In genomic region chr11:100808904-100809491, GRCh38 we compare ENCODE assay signal across 1 cellular context.
A peak's percentile ranks its signal among the peaks of the same experiment; 100 is the strongest.
TF ChIP-seq lines count a peak whose summit lies in the region.

No MANE protein-coding gene starts in this region.

TF ChIP-seq in K562, 482 proteins besides CTCF, POLR2A, EP300 and RAD21 (continued from another document and continues in another):
- TF ChIP-seq ATF3 (IDR thresholded peaks at IDR 0.05) (peak; percentile 88), ATF3 (CRISPR knock-in tag; conservative IDR thresholded peaks at IDR 0.05) (no peak), ATF7 (IDR thresholded peaks at IDR 0.05) (peak; percentile 43; the same call in 1 of the 2 replicates), ESRRB (CRISPR knock-in tag; IDR thresholded peaks at IDR 0.05; ENCODE audit: borderline replicate concordance) (no peak), IRF9 (tag; IDR thresholded peaks at IDR 0.05) (no peak), SREBF1 (IDR thresholded peaks at IDR 0.05; ENCODE audit: borderline replicate concordance, low read depth, low read length) (no peak), ETS1 (conservative IDR thresholded peaks at IDR 0.05; ENCODE audit: control insufficient read depth, low read depth, low read length) (no peak), NCOA6 (IDR thresholded peaks at IDR 0.05) (no peak), RNF219 (CRISPR knock-in tag; IDR thresholded peaks at IDR 0.05) (no peak), ZNF274 (IDR thresholded peaks at IDR 0.05; ENCODE audit: borderline replicate concordance, low read depth, low read length) (no peak; the same call in 1 of the 2 replicates), POLR2AphosphoS5 (IDR thresholded peaks at IDR 0.05; ENCODE audit: control insufficient read depth, insufficient read depth, low read depth, low read length) (peak; percentile 85), ZNF644 (tag; IDR thresholded peaks at IDR 0.05; ENCODE audit: low read depth) (no peak), CTBP1 (IDR thresholded peaks at IDR 0.05; ENCODE audit: borderline replicate concordance) (peak; percentile 54; the same call in 1 of the 2 replicates), ATF2 (CRISPR knock-in tag; IDR thresholded peaks at IDR 0.05) (no peak), PRDM10 (IDR thresholded peaks at IDR 0.05; ENCODE audit: partially characterized antibody) (peak; percentile 78), ZNF165 (CRISPR knock-in tag; IDR thresholded peaks at IDR 0.05; ENCODE audit: borderline replicate concordance) (no peak), CSDE1 (IDR thresholded peaks at IDR 0.05) (no peak), THRA (IDR thresholded peaks at IDR 0.05) (no peak), MCM7 (IDR thresholded peaks at IDR 0.05) (no peak), CGGBP1 (CRISPR knock-in tag; IDR thresholded peaks at IDR 0.05) (no peak), HINFP (tag; conservative IDR thresholded peaks at IDR 0.05; ENCODE audit: low read depth) (no peak), MEIS2 (IDR thresholded peaks at IDR 0.05; ENCODE audit: partially characterized antibody) (peak; percentile 95), JUND (IDR thresholded peaks at IDR 0.05; ENCODE audit: borderline replicate concordance, low read depth, low read length) (peak; percentile 94), JUND (tag; IDR thresholded peaks at IDR 0.05; ENCODE audit: borderline replicate concordance, low read depth, low read length) (peak; percentile 88; the same call in 2 of the 3 replicates), BHLHE40 (IDR thresholded peaks at IDR 0.05; ENCODE audit: low read length) (0 out of 2 replicates have a peak, but pooled peaks have one; percentile 20), ZNF431 (CRISPR knock-in tag; IDR thresholded peaks at IDR 0.05) (no peak), MBD2 (IDR thresholded peaks at IDR 0.05; ENCODE audit: borderline replicate concordance, low read depth) (0 out of 2 replicates have a peak, but pooled peaks have one; percentile 32), GABPA (tag; conservative IDR thresholded peaks at IDR 0.05; ENCODE audit: low read depth) (peak; percentile 42; the same call in 1 of the 2 replicates), PRMT5 (CRISPR knock-in tag; IDR thresholded peaks at IDR 0.05) (no peak), ZBTB1 (CRISPR knock-in tag; IDR thresholded peaks at IDR 0.05; ENCODE audit: borderline replicate concordance, low read depth) (no peak), SPI1 (IDR thresholded peaks at IDR 0.05; ENCODE audit: borderline replicate concordance, low read depth, low read length) (no peak), DACH1 (IDR thresholded peaks at IDR 0.05; ENCODE audit: partially characterized antibody) (no peak), ERF (CRISPR knock-in tag; IDR thresholded peaks at IDR 0.05) (no peak), HDAC3 (IDR thresholded peaks at IDR 0.05; ENCODE audit: borderline replicate concordance, partially characterized antibody) (no peak), DPF2 (IDR thresholded peaks at IDR 0.05) (peak; percentile 96), TBL1XR1 (IDR thresholded peaks at IDR 0.05; ENCODE audit: low read length in 2 of 2) (peak in 1 of 2 experiments; percentile 77; a peak in 1 of 4 replicates), NFE2 (IDR thresholded peaks at IDR 0.05; ENCODE audit: low read depth) (peak; percentile 35; the same call in 1 of the 2 replicates), CREBBP (IDR thresholded peaks at IDR 0.05; ENCODE audit: low read depth, low read length) (no peak), CC2D1A (IDR thresholded peaks at IDR 0.05) (peak; percentile 65; the same call in 1 of the 2 replicates), BACH1 (tag; IDR thresholded peaks at IDR 0.05) (no peak), DLX4 (CRISPR knock-in tag; IDR thresholded peaks at IDR 0.05) (no peak), AFF1 (IDR thresholded peaks at IDR 0.05; ENCODE audit: low read depth in 1 of 2, partially characterized antibody in 2 of 2) (no peak), NCOA2 (IDR thresholded peaks at IDR 0.05; ENCODE audit: partially characterized antibody in 2 of 2) (peak in 1 of 2 experiments; percentile 49)
